In the genomic region with DNA sequence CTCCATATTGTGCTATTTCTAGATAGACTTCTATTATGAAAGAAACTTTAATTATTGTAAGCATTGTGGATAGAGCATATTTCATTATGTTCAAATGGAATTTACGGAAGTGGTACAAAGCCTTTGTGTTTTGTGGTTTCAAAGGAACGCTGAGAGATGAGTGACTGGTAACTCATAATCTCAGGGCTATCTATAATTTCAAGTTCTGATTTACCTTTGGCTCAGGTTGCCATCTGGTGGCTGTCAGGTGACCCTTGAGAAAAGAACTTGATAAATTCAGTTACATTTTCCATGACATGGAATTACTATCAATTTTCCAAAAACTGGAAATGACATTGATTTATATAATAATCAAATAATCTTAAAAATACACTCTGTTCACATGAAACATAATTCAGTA, we compare ENCODE assay signal across 12 cellular contexts. TPM values are rescaled to one million over a fixed set of nuclear protein-coding genes. Genes with fewer than 3 reads are reported as not detected.
A peak's percentile ranks its signal among the peaks of the same experiment; 100 is the strongest.
DNase-seq lines count a peak whose midpoint lies in the region; TF ChIP-seq lines count a peak whose summit lies in the region.
"Had no signal": no experiment of that assay in that cellular context is flagged by ENCODE, and none has a peak within 500 bp of the region (broad histone marks: within the 10 kb centered on the region; RNA-seq: fewer than 3 reads in every experiment).

No MANE protein-coding gene starts in this region.

- no peaks in the 10 kb centered on the region for H3K9me3 ChIP-seq in SU-DHL-6 (ENCODE audit: insufficient read depth, low read length)
- no peaks in the 10 kb centered on the region for H3K9me3 ChIP-seq in esophagus squamous epithelium

- H3K4me2 ChIP-seq in SU-DHL-6 (ENCODE audit: low read depth, low read length, poor library complexity, severe bottlenecking), result no peak overlapping the region

- H3K36me3 Mint-ChIP-seq in progenitor cell of endocrine pancreas (ENCODE audit: insufficient read depth), result no peaks in the 10 kb centered on the region

- H3K4me1 Mint-ChIP-seq in progenitor cell of endocrine pancreas (ENCODE audit: low read depth), result no peaks in the 10 kb centered on the region
- H3K4me1 Mint-ChIP-seq: T-helper 17 cell had no signal

- 70 to 73% methylated on average over 2 of the region's 2 CpGs for WGBS in esophagus squamous epithelium, 2 donors

- in situ Hi-C loops in GM13977 (cut with MboI; ENCODE audit: low pct_unique_long_range_greater_than_20kb, low sequenced_read_pairs, unreplicated experiment), result no loop called here

- no peak overlapping the region for H2AFZ ChIP-seq in SU-DHL-6 (ENCODE audit: low read depth, low read length, severe bottlenecking)

- no peaks in the 10 kb centered on the region for H3K4me1 ChIP-seq in esophagus squamous epithelium

- H3F3A ChIP-seq in SU-DHL-6 (ENCODE audit: insufficient read depth), result no peaks in the 10 kb centered on the region

- peak; percentile 66 for TF ChIP-seq CTCF in LNCaP clone FGC (IDR thresholded peaks at IDR 0.05; ENCODE audit: control insufficient read depth, extremely low read depth, insufficient read depth)
- peak; percentile 18 for TF ChIP-seq CTCF in SU-DHL-6 (IDR thresholded peaks at IDR 0.05; ENCODE audit: insufficient read depth, low read length, poor library complexity, severe bottlenecking)
- peak; percentile 38 for TF ChIP-seq CTCF in progenitor cell of endocrine pancreas (IDR thresholded peaks at IDR 0.05; ENCODE audit: unreplicated experiment)
- no peak for TF ChIP-seq CTCF in esophagus squamous epithelium (IDR thresholded peaks at IDR 0.05)
- TF ChIP-seq CTCF in GM13977 (IDR thresholded peaks at IDR 0.05; ENCODE audit: extremely low read depth, insufficient read depth, missing control alignments), result no peak

- no peak overlapping the region for H3K9ac ChIP-seq in SU-DHL-6 (ENCODE audit: low read length)

- no peak overlapping the region for H3K27ac Mint-ChIP-seq in progenitor cell of endocrine pancreas
- H3K27ac Mint-ChIP-seq: T-helper 17 cell had no signal

- DNase-seq in SIG-M5 treated with dmso at 0.1 percent for 504 hours (lab: John Stamatoyannopoulos, UW; ENCODE audit: unreplicated experiment) (peak; percentile 78), SIG-M5 (lab: John Stamatoyannopoulos, UW) (no peak), LNCaP clone FGC (ENCODE audit: low read depth) (peak; percentile 44), progenitor cell of endocrine pancreas (ENCODE audit: low spot score, unreplicated experiment) (no peak), esophagus squamous epithelium (lab: John Stamatoyannopoulos, UW) (no peak), NCI-H774 (lab: John Stamatoyannopoulos, UW) (no peak), GM13977 (ENCODE audit: low spot score) (no peak)
- DNase-seq: AML-193, NCI-H2029, retina, T-helper 17 cell had no signal

- H3K4me3 Mint-ChIP-seq in progenitor cell of endocrine pancreas (ENCODE audit: low read depth), result no peak overlapping the region
- H3K4me3 Mint-ChIP-seq: T-helper 17 cell had no signal

- H3K27me3 Mint-ChIP-seq in progenitor cell of endocrine pancreas, result no peaks in the 10 kb centered on the region

- intact Hi-C loops in esophagus squamous epithelium (cut with DNase I), result no loop called here

- H3K79me2 ChIP-seq in SU-DHL-6 (ENCODE audit: insufficient read depth, low read length), result no peaks in the 10 kb centered on the region

- no peak overlapping the region for H3K27ac ChIP-seq in SU-DHL-6 (ENCODE audit: low read depth, low read length)
- H3K27ac ChIP-seq in esophagus squamous epithelium, result no peak overlapping the region

- no peaks in the 10 kb centered on the region for H3K9me3 Mint-ChIP-seq in progenitor cell of endocrine pancreas (ENCODE audit: low read depth)

- TF ChIP-seq POLR2A in esophagus squamous epithelium (IDR thresholded peaks at IDR 0.05), result no peak

- H4K20me1 ChIP-seq in SU-DHL-6 (ENCODE audit: low read depth, low read length), result 0 out of 2 replicates have a peak, but pooled peaks cover 4% of the 10 kb centered on the region

- H3K36me3 ChIP-seq in SU-DHL-6 (ENCODE audit: low read length) (no peaks in the 10 kb centered on the region), esophagus squamous epithelium (no peaks in the 10 kb centered on the region)

- no peak overlapping the region for H3K4me3 ChIP-seq in LNCaP clone FGC (ENCODE audit: low read depth, low read length)
- no peak overlapping the region for H3K4me3 ChIP-seq in SU-DHL-6 (ENCODE audit: insufficient read depth, low read length, poor library complexity, severe bottlenecking)
- H3K4me3 ChIP-seq in esophagus squamous epithelium, result no peak overlapping the region

- no peaks in the 10 kb centered on the region for H3K9me2 ChIP-seq in SU-DHL-6 (replicated peaks; ENCODE audit: insufficient read depth, low read length)

- H3K27me3 ChIP-seq in SU-DHL-6 (ENCODE audit: low read length), result no peaks in the 10 kb centered on the region
- peaks cover 0 to 4% (median 0%) of the 10 kb centered on the region in 4 donors for H3K27me3 ChIP-seq in esophagus squamous epithelium

RNA-seq across cellular contexts. Expression of a gene that starts 12.2 kb away (rescaled TPM):
- total RNA-seq in progenitor cell of endocrine pancreas (1.1 and 2.5 TPM in 2 replicates), esophagus squamous epithelium (1 to 10 TPM in 1 of 4 donors, under 1 TPM in 1, not detected in 2; 0.41 to 1.3 TPM)
- total RNA-seq: T-helper 17 cell had no signal

Comparison
In these comparisons a context has a peak if more than half of its experiments do, and no peak if none do; other contexts are left out.
1. DNase-seq: peak in SIG-M5 treated with dmso at 0.1 percent for 504 hours (single experiment) and LNCaP clone FGC (single experiment); none in SIG-M5 (single experiment), progenitor cell of endocrine pancreas (single experiment), esophagus squamous epithelium (single experiment), NCI-H774 (single experiment) and GM13977 (single experiment).
2. CTCF ChIP-seq: peak in LNCaP clone FGC (single experiment), SU-DHL-6 (single experiment) and progenitor cell of endocrine pancreas (single experiment); none in esophagus squamous epithelium (0 of 6) and GM13977 (single experiment).